Comparison of ENCODE assay signal across 19 cellular contexts in the genomic region with DNA sequence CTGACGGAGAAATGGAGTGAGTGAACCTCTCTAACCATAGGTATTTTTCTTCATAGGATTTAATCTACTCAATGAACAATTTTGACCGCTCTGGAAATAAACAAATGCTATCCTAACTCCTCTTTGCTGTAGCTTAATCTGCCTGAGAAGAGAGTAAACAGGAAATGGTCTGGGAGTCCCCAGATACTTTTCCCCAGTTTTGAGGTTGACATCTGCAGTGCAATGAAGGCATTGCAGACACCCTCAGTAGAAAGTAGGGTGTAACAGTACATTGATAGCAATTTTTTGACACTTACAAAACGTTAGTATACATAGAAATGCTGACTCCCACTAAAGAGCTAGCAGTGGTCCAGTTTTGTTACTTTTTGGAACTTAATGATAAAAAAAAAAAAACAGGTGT.
DNase-seq lines count a peak whose midpoint lies in the region; ATAC-seq and TF ChIP-seq lines count a peak whose summit lies in the region.
"Had no signal": no experiment of that assay in that cellular context is flagged by ENCODE, and none has a peak within 500 bp of the region (broad histone marks: within the 10 kb centered on the region; RNA-seq: fewer than 3 reads in every experiment).

No MANE protein-coding gene starts in this region.

- no peak overlapping the region for H3T11ph ChIP-seq in H9 (ENCODE audit: low read length)

- no peak overlapping the region for H2AK5ac ChIP-seq in H9 (ENCODE audit: insufficient read length, low read length)

- no peak overlapping the region for H2BK20ac ChIP-seq in H9 (ENCODE audit: low read depth, low read length, poor library complexity, severe bottlenecking)

- H2BK120ac ChIP-seq in H9 (ENCODE audit: low read depth, low read length, poor library complexity, severe bottlenecking): no peak overlapping the region

- no peaks in the 10 kb centered on the region for H3K23me2 ChIP-seq in H9 (ENCODE audit: insufficient read length, low read depth, low read length, poor library complexity, severe bottlenecking)

- no peaks in the 10 kb centered on the region for H3K9me2 ChIP-seq in DOHH2 (replicated peaks; ENCODE audit: control insufficient read depth, low read length)

- no peak overlapping the region for H2BK5ac ChIP-seq in H9 (ENCODE audit: insufficient read length, low read length)

- no peak overlapping the region for H3K4me3 ChIP-seq in DOHH2 (ENCODE audit: low read length)
- H3K4me3 ChIP-seq: colonic mucosa, heart right ventricle, K562 had no signal

- TF ChIP-seq CTCF in DOHH2 (IDR thresholded peaks at IDR 0.05; ENCODE audit: low read depth, low read length, poor library complexity, severe bottlenecking) (no peak), H9 (conservative IDR thresholded peaks at IDR 0.05) (no peak)

- no peaks in the 10 kb centered on the region for H3K36me3 ChIP-seq in DOHH2 (ENCODE audit: control insufficient read depth, low read length)
- H3K36me3 ChIP-seq: brain microvascular endothelial cell, colonic mucosa, heart right ventricle had no signal

- H3K27ac Mint-ChIP-seq in H9: peak overlapping the region in 2 of 3 experiments; percentile 34 to 50; a peak in 1 of 7 replicates
- H3K27ac Mint-ChIP-seq: activated CD4-positive, alpha-beta T cell treated with anti-CD3 and anti-CD28 coated beads, Interleukin-2, amount 10 ng/mL, durations not matched to agents 7 days and 5 days had no signal

- no peak overlapping the region for H3K4me3 Mint-ChIP-seq in H9
- H3K4me3 Mint-ChIP-seq: activated CD4-positive, alpha-beta T cell treated with anti-CD3 and anti-CD28 coated beads, Interleukin-2, amount 10 ng/mL, durations not matched to agents 7 days and 5 days had no signal

- ATAC-seq in GM18909 (IDR thresholded peaks at IDR 0.05; ENCODE audit: poor library complexity, unreplicated experiment) (peak; percentile 81), HG03354 (IDR thresholded peaks at IDR 0.05; ENCODE audit: poor library complexity, severe bottlenecking, unreplicated experiment) (no peak)
- ATAC-seq: heart right ventricle, K562 had no signal

- H3K79me2 ChIP-seq in DOHH2 (ENCODE audit: control insufficient read depth, low read length) (no peaks in the 10 kb centered on the region), H9 (ENCODE audit: insufficient read depth, low read length) (no peaks in the 10 kb centered on the region)

- H3K56ac ChIP-seq in H9 (ENCODE audit: insufficient read length, low read depth, low read length): no peak overlapping the region

- no CpG with 5 or more reads among the region's 3 CpGs for WGBS in H9 (ENCODE audit: extremely low coverage, insufficient read length, low lambda C conversion rate)

- H3K4me1 ChIP-seq in DOHH2 (ENCODE audit: control insufficient read depth, low read length): peaks cover 7% of the 10 kb centered on the region
- peaks cover 4% of the 10 kb centered on the region; the same call in 1 of the 2 replicates for H3K4me1 ChIP-seq in H9 (ENCODE audit: insufficient read depth, low read length)
- H3K4me1 ChIP-seq: colonic mucosa, heart right ventricle had no signal

- H3K4ac ChIP-seq in H9 (ENCODE audit: low read depth, low read length): no peak overlapping the region

- no peak overlapping the region for H3K18ac ChIP-seq in H9 (ENCODE audit: insufficient read length, low read depth, low read length)

- no peak overlapping the region for H2BK15ac ChIP-seq in H9 (ENCODE audit: low read depth, low read length)

- H2AFZ ChIP-seq in H9 (ENCODE audit: low read length): no peak overlapping the region

- H3K4me2 ChIP-seq in DOHH2 (ENCODE audit: low read length) (peak overlapping the region; percentile 4; the same call in 1 of the 2 replicates), H9 (ENCODE audit: insufficient read depth, insufficient read length, low read length) (no peak overlapping the region)

- no peaks in the 10 kb centered on the region for H3K79me1 ChIP-seq in H9 (ENCODE audit: insufficient read depth, low read depth, low read length, poor library complexity, severe bottlenecking)

- no peak overlapping the region for H4K8ac ChIP-seq in H9 (replicated peaks; ENCODE audit: insufficient read length, low read depth, low read length)

- H3F3A ChIP-seq in DOHH2 (ENCODE audit: control insufficient read depth, insufficient read depth): no peaks in the 10 kb centered on the region

- H4K5ac ChIP-seq in H9 (ENCODE audit: insufficient read length, low read depth, low read length): no peak overlapping the region

- DNase-seq in H9 (no peak), NAMALWA (ENCODE audit: low spot score) (peak; percentile 47), COLO668 (lab: John Stamatoyannopoulos, UW; ENCODE audit: unreplicated experiment) (no peak), GOT3 (lab: John Stamatoyannopoulos, UW) (no peak), AG08396 (ENCODE audit: low spot score) (no peak)
- DNase-seq: activated CD4-positive, alpha-beta T cell treated with anti-CD3 and anti-CD28 coated beads, Interleukin-2, amount 10 ng/mL, durations not matched to agents 7 days and 5 days; activated CD8-positive, alpha-beta memory T cell treated with anti-CD3 and anti-CD28 coated beads, Interleukin-2, amount 50 U/mL, for 4 hours; activated effector memory CD4-positive, alpha-beta T cell treated with anti-CD3 and anti-CD28 coated beads, Interleukin-2, amount 50 U/mL, for 16 hours; brain microvascular endothelial cell; colonic mucosa; heart right ventricle; NCI-H1048; NCI-H2081; NCI-H510A treated with DMSO at 0.1 percent for 48 hours; stimulated activated CD4-positive, alpha-beta T cell treated with anti-CD3 and anti-CD28 coated beads, Interleukin-4, amount 100 ng/mL, for 4 hours had no signal

- no peak overlapping the region for H3K9ac ChIP-seq in H9 (ENCODE audit: extremely low read depth, insufficient read length, low read length)

- no peak overlapping the region for H3K14ac ChIP-seq in H9 (ENCODE audit: insufficient read depth, low read length)

- no peaks in the 10 kb centered on the region; a peak in 1 of 7 replicates for H3K36me3 Mint-ChIP-seq in H9 (ENCODE audit: insufficient read depth in 1 of 3, low read depth in 3 of 3)

- H3K9me3 Mint-ChIP-seq in H9: no peaks in the 10 kb centered on the region
- H3K9me3 Mint-ChIP-seq: activated CD4-positive, alpha-beta T cell treated with anti-CD3 and anti-CD28 coated beads, Interleukin-2, amount 10 ng/mL, durations not matched to agents 7 days and 5 days had no signal

- H3K27ac ChIP-seq in DOHH2 (ENCODE audit: low read depth, low read length): no peak overlapping the region
- H3K27ac ChIP-seq in H9 (ENCODE audit: insufficient read length, low read depth, low read length): no peak overlapping the region
- H3K27ac ChIP-seq: brain microvascular endothelial cell, colonic mucosa, heart right ventricle had no signal

- no peak overlapping the region for H2BK12ac ChIP-seq in H9 (ENCODE audit: insufficient read length, low read depth, low read length)

- no peaks in the 10 kb centered on the region for H4K20me1 ChIP-seq in DOHH2 (ENCODE audit: control insufficient read depth, insufficient read depth, low read depth, low read length)
- no peaks in the 10 kb centered on the region for H4K20me1 ChIP-seq in H9 (ENCODE audit: control insufficient read depth, insufficient read depth, insufficient read length)

- H4K91ac ChIP-seq in H9 (ENCODE audit: insufficient read length, low read depth, low read length): no peak overlapping the region

- H3K27me3 ChIP-seq in DOHH2 (ENCODE audit: control insufficient read depth, low read length): no peaks in the 10 kb centered on the region
- H3K27me3 ChIP-seq in H9 (ENCODE audit: insufficient read depth, low read length): no peaks in the 10 kb centered on the region
- H3K27me3 ChIP-seq: brain microvascular endothelial cell, colonic mucosa had no signal

- H3K4me1 Mint-ChIP-seq in H9: peaks cover 46 to 51% of the 10 kb centered on the region in 2 experiments
- H3K4me1 Mint-ChIP-seq: activated CD4-positive, alpha-beta T cell treated with anti-CD3 and anti-CD28 coated beads, Interleukin-2, amount 10 ng/mL, durations not matched to agents 7 days and 5 days had no signal

- H3K27me3 Mint-ChIP-seq in H9 (ENCODE audit: low read depth): no peaks in the 10 kb centered on the region
- H3K27me3 Mint-ChIP-seq: activated CD4-positive, alpha-beta T cell treated with anti-CD3 and anti-CD28 coated beads, Interleukin-2, amount 10 ng/mL, durations not matched to agents 7 days and 5 days had no signal

- no peak overlapping the region for H3K23ac ChIP-seq in H9 (ENCODE audit: insufficient read length, low read depth, low read length)

- H3K9me3 ChIP-seq in DOHH2 (ENCODE audit: control insufficient read depth, insufficient read depth, low read length): no peaks in the 10 kb centered on the region
- H3K9me3 ChIP-seq in H9 (ENCODE audit: control insufficient read depth, low read depth, low read length): no peaks in the 10 kb centered on the region
- H3K9me3 ChIP-seq: colonic mucosa, heart right ventricle had no signal
